Comparison of ENCODE assay signal across 11 cellular contexts in genomic region chr16:53465606-53466290, GRCh38. TPM values are rescaled to one million over a fixed set of nuclear protein-coding genes. Genes with fewer than 3 reads are reported as not detected.
A peak's percentile ranks its signal among the peaks of the same experiment; 100 is the strongest.
DNase-seq lines count a peak whose midpoint lies in the region; TF ChIP-seq lines count a peak whose summit lies in the region.
"Had no signal": no experiment of that assay in that cellular context is flagged by ENCODE, and none has a peak within 500 bp of the region (broad histone marks: within the 10 kb centered on the region; RNA-seq: fewer than 3 reads in every experiment).

No MANE protein-coding gene starts in this region.

- H3K9ac ChIP-seq in H9 (ENCODE audit: extremely low read depth, insufficient read length, low read length) = no peak overlapping the region

- H3K79me1 ChIP-seq in H9 (ENCODE audit: insufficient read depth, low read depth, low read length, poor library complexity, severe bottlenecking) = no peaks in the 10 kb centered on the region

- no peak overlapping the region for H3K4me3 Mint-ChIP-seq in H9

- no peak overlapping the region for H2BK120ac ChIP-seq in H9 (ENCODE audit: low read depth, low read length, poor library complexity, severe bottlenecking)

- no peak overlapping the region for H3K14ac ChIP-seq in H9 (ENCODE audit: insufficient read depth, low read length)

- no peak for TF ChIP-seq CTCF in H9 (conservative IDR thresholded peaks at IDR 0.05)

- no CpG with 5 or more reads among the region's 6 CpGs for WGBS in H9 (ENCODE audit: extremely low coverage, insufficient read length, low lambda C conversion rate)

- H4K8ac ChIP-seq in H9 (replicated peaks; ENCODE audit: insufficient read length, low read depth, low read length) = no peak overlapping the region

- no peak overlapping the region for H2BK5ac ChIP-seq in H9 (ENCODE audit: insufficient read length, low read length)

- no peak overlapping the region for H2BK12ac ChIP-seq in H9 (ENCODE audit: insufficient read length, low read depth, low read length)

- no peak overlapping the region for H4K91ac ChIP-seq in H9 (ENCODE audit: insufficient read length, low read depth, low read length)

- no peaks in the 10 kb centered on the region for H3K27me3 ChIP-seq in H9 (ENCODE audit: insufficient read depth, low read length)
- H3K27me3 ChIP-seq: cardiac muscle cell had no signal

- H3T11ph ChIP-seq in H9 (ENCODE audit: low read length) = no peak overlapping the region

- H3K4me2 ChIP-seq in H9 (ENCODE audit: insufficient read depth, insufficient read length, low read length) = no peak overlapping the region

- H2BK15ac ChIP-seq in H9 (ENCODE audit: low read depth, low read length) = no peak overlapping the region

- no peaks in the 10 kb centered on the region for H3K9me3 ChIP-seq in H9 (ENCODE audit: control insufficient read depth, low read depth, low read length)

- H3K56ac ChIP-seq in H9 (ENCODE audit: insufficient read length, low read depth, low read length) = no peak overlapping the region

- H3K27ac Mint-ChIP-seq in H9 = no peak overlapping the region

- DNase-seq in Caki2 (ENCODE audit: low read depth) = peak; percentile 21
- peak; percentile 67 for DNase-seq in LHCN-M2 (ENCODE audit: low read depth)
- DNase-seq in amniotic epithelial cell (ENCODE audit: low read depth) = peak; percentile 85
- DNase-seq in kidney tubule cell (ENCODE audit: low spot score) = peak; percentile 67
- DNase-seq in H9 = no peak
- DNase-seq in C1 segment of cervical spinal cord (lab: John Stamatoyannopoulos, UW) = no peak
- no peak for DNase-seq in middle frontal gyrus (ENCODE audit: extremely low spot score, low spot score)
- no peak for DNase-seq in KG1 (lab: John Stamatoyannopoulos, UW)
- DNase-seq: left cardiac atrium, NCI-H187 had no signal

- no peak overlapping the region for H2BK20ac ChIP-seq in H9 (ENCODE audit: low read depth, low read length, poor library complexity, severe bottlenecking)

- H4K5ac ChIP-seq in H9 (ENCODE audit: insufficient read length, low read depth, low read length) = no peak overlapping the region

- H3K36me3 Mint-ChIP-seq in H9 (ENCODE audit: insufficient read depth in 1 of 3, low read depth in 3 of 3) = peaks cover 24 to 60% (median 48%) of the 10 kb centered on the region in 3 experiments

- no peak overlapping the region for H3K27ac ChIP-seq in H9 (ENCODE audit: insufficient read length, low read depth, low read length)
- H3K27ac ChIP-seq: cardiac muscle cell had no signal

- no peaks in the 10 kb centered on the region for H4K20me1 ChIP-seq in H9 (ENCODE audit: control insufficient read depth, insufficient read depth, insufficient read length)

- no peak overlapping the region for H2AFZ ChIP-seq in H9 (ENCODE audit: low read length)

- no peak overlapping the region for H3K23ac ChIP-seq in H9 (ENCODE audit: insufficient read length, low read depth, low read length)

- H3K9me3 Mint-ChIP-seq in H9 = no peaks in the 10 kb centered on the region

- in situ Hi-C loops in Caki2 (cut with HindIII; ENCODE audit: low pct_unique_long_range_greater_than_20kb, low sequenced_read_pairs) = no loop called here

- no peaks in the 10 kb centered on the region for H3K4me1 ChIP-seq in H9 (ENCODE audit: insufficient read depth, low read length)

- H3K4me1 Mint-ChIP-seq in H9 = no peaks in the 10 kb centered on the region

- no peak overlapping the region for H2AK5ac ChIP-seq in H9 (ENCODE audit: insufficient read length, low read length)

- H3K27me3 Mint-ChIP-seq in H9 (ENCODE audit: low read depth) = no peaks in the 10 kb centered on the region

- H3K23me2 ChIP-seq in H9 (ENCODE audit: insufficient read length, low read depth, low read length, poor library complexity, severe bottlenecking) = no peaks in the 10 kb centered on the region

- H3K18ac ChIP-seq in H9 (ENCODE audit: insufficient read length, low read depth, low read length) = no peak overlapping the region

- no peak overlapping the region for H3K4ac ChIP-seq in H9 (ENCODE audit: low read depth, low read length)

- no peaks in the 10 kb centered on the region for H3K79me2 ChIP-seq in H9 (ENCODE audit: insufficient read depth, low read length)

RNA-seq across cellular contexts. Expression of gene RBL2, which starts 31.5 kb away (rescaled TPM):
- total RNA-seq in Caki2 (2014; rRNA removed; shearing (Covaris generic); ENCODE audit: low replicate concordance) = 9.8 and 12.4 TPM in 2 replicates
- 42.9 and 45.5 TPM in 2 replicates for total RNA-seq in LHCN-M2 (2014; rRNA removed)
- polyA plus RNA-seq in LHCN-M2 (2012) = 9.1 TPM
- total RNA-seq in H9 (2021) = 17.0 and 17.3 TPM in 2 replicates

RNA-seq across cellular contexts. Expression of gene AKTIP, which starts 37.3 kb away (rescaled TPM):
- 6.1 and 10.0 TPM in 2 replicates for total RNA-seq in Caki2 (2014; rRNA removed; shearing (Covaris generic); ENCODE audit: low replicate concordance)
- 10.4 and 13.6 TPM in 2 replicates for total RNA-seq in LHCN-M2 (2014; rRNA removed)
- polyA plus RNA-seq in LHCN-M2 (2012) = 13.4 TPM
- total RNA-seq in H9 (2021) = 23.9 and 26.2 TPM in 2 replicates

Comparison
In these comparisons a context has a peak if more than half of its experiments do, and no peak if none do; other contexts are left out.
1. DNase-seq: peak in Caki2 (single experiment), LHCN-M2 (single experiment), amniotic epithelial cell (single experiment) and kidney tubule cell (single experiment); none in H9 (single experiment), C1 segment of cervical spinal cord (0 of 14), middle frontal gyrus (single experiment) and KG1 (single experiment).